19 cellular contexts compared by ENCODE assay signal in the genomic region with DNA sequence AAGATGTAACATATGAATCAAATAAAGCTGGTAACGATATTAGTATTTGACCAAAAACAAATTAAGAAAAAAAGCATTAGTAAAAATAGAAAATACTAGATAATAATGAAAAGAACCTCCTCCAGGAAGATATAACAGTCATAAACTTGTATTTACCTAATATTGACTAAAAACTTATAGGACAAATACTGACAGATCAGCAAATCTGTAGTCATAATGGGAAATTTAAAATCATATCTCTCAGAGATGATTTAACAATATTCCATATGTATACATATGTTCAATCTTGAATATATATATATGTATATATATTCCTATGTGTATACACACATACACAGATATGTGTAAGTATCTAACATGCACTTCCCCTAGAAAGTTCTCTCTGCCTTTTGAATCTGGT. TPM values are rescaled to one million over a fixed set of nuclear protein-coding genes. Genes with fewer than 3 reads are reported as not detected.
DNase-seq lines count a peak whose midpoint lies in the region; ATAC-seq, FAIRE-seq and TF ChIP-seq lines count a peak whose summit lies in the region.
"Had no signal": no experiment of that assay in that cellular context is flagged by ENCODE, and none has a peak within 500 bp of the region (broad histone marks: within the 10 kb centered on the region; RNA-seq: fewer than 3 reads in every experiment).

No MANE protein-coding gene starts in this region.

- TF ChIP-seq CTCF in A549 (IDR thresholded peaks at IDR 0.05) = no peak
- no peak for TF ChIP-seq CTCF in IMR-90 (conservative IDR thresholded peaks at IDR 0.05; ENCODE audit: low read depth, low read length)

- H3K4me3 ChIP-seq in A549 (no peak overlapping the region), IMR-90 (ENCODE audit: insufficient read depth, low read depth, low read length) (no peak overlapping the region), small intestine (ENCODE audit: low read depth in 1 of 2, low read length in 2 of 2) (no peak overlapping the region)
- H3K4me3 ChIP-seq: BLaER1 treated with 17β-estradiol and CSF1 and Interleukin-3, amounts not matched to agents 10 nM and 100 nM had no signal

- no peak overlapping the region for H2BK20ac ChIP-seq in IMR-90 (ENCODE audit: low read depth, low read length)

- no peaks in the 10 kb centered on the region for H3K4me1 ChIP-seq in A549
- no peaks in the 10 kb centered on the region for H3K4me1 ChIP-seq in IMR-90 (ENCODE audit: control insufficient read depth, insufficient read depth, low read length)
- no peaks in the 10 kb centered on the region for H3K4me1 ChIP-seq in small intestine (ENCODE audit: control insufficient read depth in 2 of 2, insufficient read depth in 1 of 2, low read depth in 1 of 2, low read length in 1 of 2)
- H3K4me1 ChIP-seq: BLaER1 treated with 17β-estradiol and CSF1 and Interleukin-3, amounts not matched to agents 10 nM and 100 nM; Caco-2 had no signal

- ATAC-seq in A549 (no peak), IMR-90 (ENCODE audit: low read depth) (no peak), Right ventricle myocardium inferior (no peak)
- ATAC-seq: CD8-positive, alpha-beta T cell had no signal

- no peak overlapping the region for H2BK15ac ChIP-seq in IMR-90 (ENCODE audit: low read depth, low read length)

- no peak overlapping the region for H3K4ac ChIP-seq in IMR-90 (ENCODE audit: low read depth, low read length)

- H3K36me3 ChIP-seq in IMR-90 (ENCODE audit: control insufficient read depth, insufficient read depth, low read length) (no peaks in the 10 kb centered on the region), small intestine (ENCODE audit: control insufficient read depth in 2 of 2, insufficient read depth in 2 of 2, low read length in 2 of 2) (no peaks in the 10 kb centered on the region)
- H3K36me3 ChIP-seq: BLaER1 treated with 17β-estradiol and CSF1 and Interleukin-3, amounts not matched to agents 10 nM and 100 nM had no signal

- no peak overlapping the region for H3K23ac ChIP-seq in IMR-90 (ENCODE audit: low read depth, low read length)

- intact Hi-C loops in IMR-90 (cut with micrococcal nuclease) (no loop called here), Right ventricle myocardium inferior (cut with DNase I) (no loop called here)

- CTCF ChIA-PET in A549 (lab: Yijun Ruan, JAX) (no interaction called here), IMR-90 (lab: Yijun Ruan, JAX) (interaction anchor here (0.7 kb wide), 1 partner anchor 544 kb away, joined by 3 read pairs; no protein-coding TSS in a partner anchor)

- H3K79me1 ChIP-seq in IMR-90 (ENCODE audit: low read depth in 1 of 2, low read length in 2 of 2) = no peaks in the 10 kb centered on the region

- H2AK9ac ChIP-seq in IMR-90 (replicated peaks; ENCODE audit: low read depth, low read length, poor library complexity) = no peak overlapping the region

- POLR2A ChIA-PET in A549 (lab: Yijun Ruan, JAX) (no interaction called here), IMR-90 (lab: Charles Lee; ENCODE audit: unreplicated experiment) (interaction anchor here (0.6 kb wide), 1 partner anchor 486 kb away, joined by 7 read pairs; no protein-coding TSS in a partner anchor)

- no peak overlapping the region for H3K27ac ChIP-seq in A549
- no peak overlapping the region for H3K27ac ChIP-seq in IMR-90 (ENCODE audit: insufficient read depth, low read length)
- H3K27ac ChIP-seq in small intestine (ENCODE audit: low read depth in 1 of 2, low read length in 1 of 2) = no peak overlapping the region
- H3K27ac ChIP-seq: BLaER1 treated with 17β-estradiol and CSF1 and Interleukin-3, amounts not matched to agents 10 nM and 100 nM; C4-2B had no signal

- H4K91ac ChIP-seq in IMR-90 (ENCODE audit: insufficient read depth, low read depth, low read length) = no peak overlapping the region

- DNase-seq in A549 (ENCODE audit: low read depth in 1 of 2, low spot score in 1 of 2) = no peak
- DNase-seq in IMR-90 = no peak
- DNase-seq in small intestine = no peak
- no peak for DNase-seq in T-helper 1 cell
- no peak for DNase-seq in Right ventricle myocardium inferior (ENCODE audit: missing footprints)
- DNase-seq: 8988T; AML-193; Caco-2; Calu3; CD4-positive, alpha-beta T cell; CD8-positive, alpha-beta T cell; DMS79 treated with DMSO at 0.1 percent for 48 hours; GF-D8 had no signal

- H3K9me3 ChIP-seq in A549 = no peaks in the 10 kb centered on the region; the same call in 2 of the 3 replicates
- peaks cover 2% of the 10 kb centered on the region for H3K9me3 ChIP-seq in IMR-90 (ENCODE audit: control insufficient read depth, insufficient read depth, low read length)
- H3K9me3 ChIP-seq in small intestine (ENCODE audit: control insufficient read depth, low read depth) = no peaks in the 10 kb centered on the region
- H3K9me3 ChIP-seq: Caco-2 had no signal

- H3K14ac ChIP-seq in IMR-90 (replicated peaks; ENCODE audit: low read depth, low read length) = no peak overlapping the region

- H2BK120ac ChIP-seq in IMR-90 (ENCODE audit: low read depth, low read length) = no peak overlapping the region

- in situ Hi-C loops in IMR-90 (cut with MboI; ENCODE audit: low sequenced_read_pairs) = no loop called here

- no peak for FAIRE-seq in A549 (lab: Jason Lieb, UNC)
- FAIRE-seq in small intestine (lab: Jason Lieb, UNC) = peak; percentile 57
- FAIRE-seq: D721Med, G401.6, GM12891, GM19239 had no signal

- H4K20me1 ChIP-seq in IMR-90 (ENCODE audit: insufficient read depth, low read length) = no peaks in the 10 kb centered on the region
- H4K20me1 ChIP-seq: BLaER1 treated with 17β-estradiol and CSF1 and Interleukin-3, amounts not matched to agents 10 nM and 100 nM had no signal

- BruUV-seq in IMR-90 (replicated peaks; lab: Mats Ljungman, UMichigan) = no TSS peak

- no peak overlapping the region for H3K18ac ChIP-seq in IMR-90 (ENCODE audit: low read depth, low read length)

- no peak overlapping the region for H4K8ac ChIP-seq in IMR-90 (ENCODE audit: low read depth in 2 of 2, low read length in 2 of 2)

- no peak for TF ChIP-seq EP300 in A549 (IDR thresholded peaks at IDR 0.05)

- H2AK5ac ChIP-seq in IMR-90 (ENCODE audit: low read depth, low read length) = no peak overlapping the region

- H2AFZ ChIP-seq in IMR-90 (replicated peaks; ENCODE audit: low read length, poor library complexity) = no peak overlapping the region

- 40% methylated on average over 1 of the region's 1 CpG for WGBS in A549 (ENCODE audit: missing lambda C conversion rate)
- no CpG with 5 or more reads among the region's 1 CpG for WGBS in IMR-90 (ENCODE audit: extremely low coverage in 2 of 2, insufficient read length in 1 of 2), 2 experiments
- 89 to 96% (median 93%) methylated on average over 1 of the region's 1 CpG for WGBS in small intestine, 3 donors

- H4K5ac ChIP-seq in IMR-90 (ENCODE audit: low read depth, low read length) = no peak overlapping the region

- no peak overlapping the region for H3K4me2 ChIP-seq in A549
- no peak overlapping the region for H3K4me2 ChIP-seq in IMR-90 (ENCODE audit: low read depth, low read length)
- H3K4me2 ChIP-seq: BLaER1 treated with 17β-estradiol and CSF1 and Interleukin-3, amounts not matched to agents 10 nM and 100 nM had no signal

- no peaks in the 10 kb centered on the region for H3K9me1 ChIP-seq in IMR-90 (ENCODE audit: insufficient read depth, low read length)

- H3K27me3 ChIP-seq in IMR-90 (ENCODE audit: control insufficient read depth, insufficient read depth, low read length) (no peaks in the 10 kb centered on the region), small intestine (ENCODE audit: control insufficient read depth in 2 of 2, insufficient read depth in 2 of 2, low read length in 2 of 2) (no peaks in the 10 kb centered on the region)
- H3K27me3 ChIP-seq: BLaER1 treated with 17β-estradiol and CSF1 and Interleukin-3, amounts not matched to agents 10 nM and 100 nM had no signal

- no peak overlapping the region for H3K56ac ChIP-seq in IMR-90 (ENCODE audit: extremely low read depth, insufficient read depth, low read length)

- no peak for TF ChIP-seq POLR2A in A549 (IDR thresholded peaks at IDR 0.05; ENCODE audit: low read length)
- no peak for TF ChIP-seq POLR2A in IMR-90 (IDR thresholded peaks at IDR 0.05; ENCODE audit: low read depth, low read length)

- H2BK5ac ChIP-seq in IMR-90 (ENCODE audit: low read depth, low read length, poor library complexity, severe bottlenecking) = no peak overlapping the region

- TF ChIP-seq RAD21 in A549 (conservative IDR thresholded peaks at IDR 0.05 in 1 of 2, IDR thresholded peaks at IDR 0.05 in 1 of 2) (no peak), IMR-90 (IDR thresholded peaks at IDR 0.05; ENCODE audit: low read length) (no peak)

- no peak overlapping the region for H3K9ac ChIP-seq in IMR-90 (ENCODE audit: low read depth, low read length)
- H3K9ac ChIP-seq: BLaER1 treated with 17β-estradiol and CSF1 and Interleukin-3, amounts not matched to agents 10 nM and 100 nM had no signal

- dilution Hi-C loops in IMR-90 (cut with HindIII; ENCODE audit: low sequenced_read_pairs, unreplicated experiment) = no loop called here

TF ChIP-seq in A549, 52 proteins besides CTCF, POLR2A, EP300 and RAD21 (continues in another document):
- TF ChIP-seq MAFK (IDR thresholded peaks at IDR 0.05; ENCODE audit: partially characterized antibody) (peak; percentile 45), TFCP2L1 (CRISPR knock-in tag; IDR thresholded peaks at IDR 0.05) (no peak)
- TF ChIP-seq, protein P1, sequence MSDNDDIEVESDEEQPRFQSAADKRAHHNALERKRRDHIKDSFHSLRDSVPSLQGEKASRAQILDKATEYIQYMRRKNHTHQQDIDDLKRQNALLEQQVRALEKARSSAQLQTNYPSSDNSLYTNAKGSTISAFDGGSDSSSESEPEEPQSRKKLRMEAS (IDR thresholded peaks at IDR 0.05) = no peak

TF ChIP-seq in IMR-90, 13 proteins besides CTCF, POLR2A, EP300 and RAD21:
- TF ChIP-seq MAFK (IDR thresholded peaks at IDR 0.05; ENCODE audit: low read depth, low read length) (peak; percentile 57; the same call in 1 of the 2 replicates), CHD1 (IDR thresholded peaks at IDR 0.05; ENCODE audit: low read depth, low read length) (no peak)

RNA-seq across cellular contexts. Expression of a gene that starts 52.0 kb away (rescaled TPM):
- polyA plus RNA-seq in A549 (2011; rRNA removed) (4.8 and 5.1 TPM in 2 replicates), A549 (2017; fragmentation: RNase III; extraction: RNeasy Plus Mini Kit Qiagen cat#74134 plus additional on column Dnase treatment) (2.9 to 4.0 TPM (median 3.0 TPM) in 3 replicates), IMR-90 (2012; rRNA removed) (5.6 TPM in 2 replicates), small intestine (10 to 100 TPM; 12.3 to 16.5 (median 13.6) TPM)
- 2.1 and 2.6 TPM in 2 replicates for polyA plus RNA-seq in A549 (2012; cell fraction: cytosol; rRNA removed)
- polyA plus RNA-seq in A549 (2012; cell fraction: nucleus; rRNA removed) = 1.7 and 2.1 TPM in 2 replicates
- 12.4 and 16.4 TPM in 2 replicates for polyA minus RNA-seq in A549 (2011; rRNA and poly(A)+ RNA removed)
- total RNA-seq in IMR-90 (2012; rRNA removed) (12.8 and 14.0 TPM in 2 replicates), Right ventricle myocardium inferior (28.5 TPM)
- polyA plus RNA-seq in IMR-90 (2012; cell fraction: cytosol; rRNA removed) = 4.3 and 6.0 TPM in 2 replicates
- polyA plus RNA-seq in IMR-90 (2012; cell fraction: nucleus; rRNA removed; ENCODE audit: low replicate concordance) = 2.6 and 7.4 TPM in 2 replicates
